ENCODE assay signal across 8 cellular contexts in the genomic region with DNA sequence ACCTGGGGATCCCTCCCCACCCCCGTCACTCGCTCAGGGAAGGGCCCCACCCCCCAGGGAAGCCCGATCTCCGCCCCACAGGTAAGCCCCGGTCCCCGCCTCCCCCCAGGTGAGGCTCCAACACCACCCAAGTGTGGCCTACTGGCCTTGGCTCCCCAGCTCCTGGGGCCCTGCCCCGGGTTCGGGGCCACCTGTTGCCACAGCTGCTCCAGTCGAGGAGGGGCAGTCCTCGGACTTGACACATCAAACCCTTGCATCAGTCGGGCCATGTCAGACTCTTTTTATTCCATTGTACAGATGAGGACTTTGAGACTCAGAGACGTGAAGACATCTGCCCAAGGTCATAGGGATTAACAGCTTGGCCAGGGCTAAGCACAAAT. TPM values are rescaled to one million over a fixed set of nuclear protein-coding genes. Genes with fewer than 3 reads are reported as not detected.
A peak's percentile ranks its signal among the peaks of the same experiment; 100 is the strongest.
DNase-seq lines count a peak whose midpoint lies in the region; ATAC-seq and FAIRE-seq lines count a peak whose summit lies in the region.

No MANE protein-coding gene starts in this region.

- peaks cover 15% of the 10 kb centered on the region; the same call in 1 of the 2 replicates for H3K36me3 ChIP-seq in iPS-20b (ENCODE audit: insufficient read depth, low read depth, low read length)

- FAIRE-seq in HTR-8/SVneo (lab: Jason Lieb, UNC) = no peak

- H3K27me3 ChIP-seq in iPS-20b (ENCODE audit: insufficient read depth, low read length) = peaks cover 12% of the 10 kb centered on the region

- H3K27ac ChIP-seq in iPS-20b (ENCODE audit: low read length) = no peak overlapping the region

- H3K4me1 ChIP-seq in iPS-20b (ENCODE audit: insufficient read depth, low read length) = no peaks in the 10 kb centered on the region; the same call in 1 of the 2 replicates

- peak overlapping the region; percentile 80 for H3K4me3 ChIP-seq in iPS-20b (ENCODE audit: low read length)

- peak; percentile 17 for ATAC-seq in stimulated activated naive CD8-positive, alpha-beta T cell treated with anti-CD3 and anti-CD28 coated beads, Interleukin-15, Interleukin-2, amounts not matched to agents 100 U/mL and 50 U/mL, for 24 hours

- H3K9me3 ChIP-seq in iPS-20b (ENCODE audit: insufficient read depth, low read depth, low read length) = no peaks in the 10 kb centered on the region

- DNase-seq in stimulated activated CD4-positive, alpha-beta T cell treated with anti-CD3 and anti-CD28 coated beads, Interleukin-2, amount 100 ng/mL, for 24 hours = peak; percentile 35 to 40
- DNase-seq in stimulated activated CD4-positive, alpha-beta T cell treated with anti-CD3 and anti-CD28 coated beads, Interleukin-1b, Interleukin-23, amount 100 ng/mL, for 48 hours = no peak
- peak; percentile 74 for DNase-seq in NCI-H146 (lab: John Stamatoyannopoulos, UW)
- peak; percentile 9 for DNase-seq in amniotic epithelial cell (ENCODE audit: low read depth)
- DNase-seq in stimulated activated naive CD8-positive, alpha-beta T cell treated with anti-CD3 and anti-CD28 coated beads, Interleukin-15, Interleukin-2, amounts not matched to agents 100 U/mL and 50 U/mL, for 24 hours = peak; percentile 37
- DNase-seq in HTR-8/SVneo (ENCODE audit: insufficient read length, low spot score) = no peak
- DNase-seq in dermis blood vessel endothelial cell = no peak

- H3K9ac ChIP-seq in iPS-20b (ENCODE audit: low read depth, low read length) = peak overlapping the region; percentile 62

RNA-seq across cellular contexts. Expression of a gene that starts 0.5 kb away (rescaled TPM):
- 6.8 and 10.5 TPM in 2 replicates for total RNA-seq in dermis blood vessel endothelial cell

RNA-seq across cellular contexts. Expression of a gene that starts 0.6 kb away (rescaled TPM):
- 0.37 and 0.51 TPM in 2 replicates for total RNA-seq in dermis blood vessel endothelial cell

RNA-seq across cellular contexts. Expression of a gene that starts 29.6 kb away (rescaled TPM):
- not detected in 2 replicates for total RNA-seq in dermis blood vessel endothelial cell

RNA-seq across cellular contexts. Expression of a gene that starts 31.7 kb away (rescaled TPM):
- total RNA-seq in dermis blood vessel endothelial cell = 0.09 and 0.34 TPM in 2 replicates

RNA-seq across cellular contexts. Expression of a gene that starts 45.8 kb away (rescaled TPM):
- 8.0 and 17.9 TPM in 2 replicates for total RNA-seq in dermis blood vessel endothelial cell

Comparison
In these comparisons a context has a peak if more than half of its experiments do, and no peak if none do; other contexts are left out.
1. DNase-seq: peak in stimulated activated CD4-positive, alpha-beta T cell treated with anti-CD3 and anti-CD28 coated beads, Interleukin-2, amount 100 ng/mL, for 24 hours (2 of 2), NCI-H146 (single experiment), amniotic epithelial cell (single experiment) and stimulated activated naive CD8-positive, alpha-beta T cell treated with anti-CD3 and anti-CD28 coated beads, Interleukin-15, Interleukin-2, amounts not matched to agents 100 U/mL and 50 U/mL, for 24 hours (single experiment); none in stimulated activated CD4-positive, alpha-beta T cell treated with anti-CD3 and anti-CD28 coated beads, Interleukin-1b, Interleukin-23, amount 100 ng/mL, for 48 hours (single experiment), HTR-8/SVneo (single experiment) and dermis blood vessel endothelial cell (single experiment).